9 cellular contexts compared by ENCODE assay signal in genomic region chr11:43735931-43736330, GRCh38. TPM values are rescaled to one million over a fixed set of nuclear protein-coding genes. Genes with fewer than 3 reads are reported as not detected.
DNase-seq lines count a peak whose midpoint lies in the region; ATAC-seq and TF ChIP-seq lines count a peak whose summit lies in the region.
"Had no signal": no experiment of that assay in that cellular context is flagged by ENCODE, and none has a peak within 500 bp of the region (broad histone marks: within the 10 kb centered on the region; RNA-seq: fewer than 3 reads in every experiment).

No MANE protein-coding gene starts in this region.

- WGBS in mesodermal cell (ENCODE audit: insufficient coverage in 2 of 2), 2 experiments = 74 to 80% methylated on average over 2 to 5 of the region's 5 CpGs

- H3K4me3 ChIP-seq in mesodermal cell (ENCODE audit: extremely low read depth, insufficient read depth, low read length, poor library complexity, severe bottlenecking) (no peak overlapping the region), lower lobe of right lung (no peak overlapping the region)

- peak; percentile 49 for TF ChIP-seq CTCF in HFFc6 (IDR thresholded peaks at IDR 0.05)
- no peak for TF ChIP-seq CTCF in lower lobe of right lung (IDR thresholded peaks at IDR 0.05)

- no peaks in the 10 kb centered on the region for H3K9me3 Mint-ChIP-seq in HFFc6
- peaks cover 13% of the 10 kb centered on the region for H3K9me3 Mint-ChIP-seq in activated T-cell treated with anti-CD3 and anti-CD28 coated beads, Interleukin-2, amount 50 U/mL, for 4 hours

- no peaks in the 10 kb centered on the region; the same call in none of the 2 replicates for H3K27me3 Mint-ChIP-seq in HFFc6 (ENCODE audit: insufficient read depth)
- H3K27me3 Mint-ChIP-seq in activated T-cell treated with anti-CD3 and anti-CD28 coated beads, Interleukin-2, amount 50 U/mL, for 4 hours (ENCODE audit: low read depth) = no peaks in the 10 kb centered on the region

- no peaks in the 10 kb centered on the region for H3K9me3 ChIP-seq in mesodermal cell (ENCODE audit: control insufficient read depth, low read length)
- H3K9me3 ChIP-seq in lower lobe of right lung = no peaks in the 10 kb centered on the region

- peak overlapping the region; percentile 24 for H3K27ac ChIP-seq in mesodermal cell (ENCODE audit: low read depth, low read length, severe bottlenecking)
- H3K27ac ChIP-seq in lower lobe of right lung = no peak overlapping the region

- no peak for ATAC-seq in activated T-cell treated with anti-CD3 and anti-CD28 coated beads, Interleukin-2, amount 50 U/mL, for 4 hours
- ATAC-seq in lower lobe of right lung = no peak

- H3K36me3 Mint-ChIP-seq in HFFc6 (ENCODE audit: low read depth) = peaks cover 30% of the 10 kb centered on the region
- peaks cover 55% of the 10 kb centered on the region for H3K36me3 Mint-ChIP-seq in activated T-cell treated with anti-CD3 and anti-CD28 coated beads, Interleukin-2, amount 50 U/mL, for 4 hours (ENCODE audit: insufficient read depth)

- intact Hi-C loops in lower lobe of right lung (cut with DNase I) = no loop called here

- peak overlapping the region; percentile 85 for H3K27ac Mint-ChIP-seq in HFFc6

- H3K4me1 ChIP-seq in mesodermal cell (ENCODE audit: control insufficient read depth, insufficient read depth, low read length, poor library complexity, severe bottlenecking) (peaks cover 35% of the 10 kb centered on the region), lower lobe of right lung (peaks cover 31% of the 10 kb centered on the region)

- DNase-seq in AG08396 (ENCODE audit: low spot score) (peak; percentile 49), HFFc6 (peak; percentile 52), astrocyte of the hippocampus (ENCODE audit: low read depth, low spot score) (peak; percentile 74), NK-92 (lab: John Stamatoyannopoulos, UW; ENCODE audit: unreplicated experiment) (no peak), lower lobe of right lung (no peak)
- no peak for DNase-seq in activated naive CD4-positive, alpha-beta T cell treated with anti-CD3 and anti-CD28 coated beads, Interleukin-2, amount 50 U/mL, for 16 hours
- no peak for DNase-seq in activated T-cell treated with anti-CD3 and anti-CD28 coated beads, Interleukin-2, amount 50 U/mL, for 4 hours
- DNase-seq: activated CD4-positive, alpha-beta T cell treated with anti-CD3 and anti-CD28 coated beads for 1 hour had no signal

- H3K27me3 ChIP-seq in lower lobe of right lung (ENCODE audit: low read depth) = no peaks in the 10 kb centered on the region

- H3K4me1 Mint-ChIP-seq in HFFc6 (ENCODE audit: low read depth) = peaks cover 53% of the 10 kb centered on the region
- peaks cover 7% of the 10 kb centered on the region for H3K4me1 Mint-ChIP-seq in activated T-cell treated with anti-CD3 and anti-CD28 coated beads, Interleukin-2, amount 50 U/mL, for 4 hours (ENCODE audit: low read depth)

- peak overlapping the region; percentile 77 for H3K4me3 Mint-ChIP-seq in HFFc6
- no peak overlapping the region for H3K4me3 Mint-ChIP-seq in activated T-cell treated with anti-CD3 and anti-CD28 coated beads, Interleukin-2, amount 50 U/mL, for 4 hours

- H3K36me3 ChIP-seq in mesodermal cell (ENCODE audit: control insufficient read depth, insufficient read depth, low read length) (peaks cover 35% of the 10 kb centered on the region), lower lobe of right lung (no peaks in the 10 kb centered on the region)

RNA-seq across cellular contexts. Expression of gene HSD17B12, which starts 55.4 kb away (rescaled TPM):
- total RNA-seq in HFFc6 (2021; fragmentation: NEBNext Ultra II Directional; extraction: Animal tissue kit (Norgen Biotek cat#: 25700)) = 100 to 1,000 TPM in 3 of 6 experiments, 10 to 100 TPM in 3; 89.1 to 119 (median 99.0) TPM
- polyA plus RNA-seq in mesodermal cell (2013, experiment 1 of 2) = 147 TPM
- 147 TPM for polyA plus RNA-seq in mesodermal cell (2013, experiment 2 of 2)
- 10 to 100 TPM; 41.3 to 47.6 (median 47.4) TPM for total RNA-seq in activated T-cell treated with anti-CD3 and anti-CD28 coated beads, Interleukin-2, amount 50 U/mL, for 4 hours
- total RNA-seq in lower lobe of right lung = 101 TPM

Comparison
In these comparisons a context has a peak if more than half of its experiments do, and no peak if none do; other contexts are left out.
1. DNase-seq: peak in AG08396 (single experiment), HFFc6 (single experiment) and astrocyte of the hippocampus (single experiment); none in activated naive CD4-positive, alpha-beta T cell treated with anti-CD3 and anti-CD28 coated beads, Interleukin-2, amount 50 U/mL, for 16 hours (single experiment), NK-92 (single experiment), activated T-cell treated with anti-CD3 and anti-CD28 coated beads, Interleukin-2, amount 50 U/mL, for 4 hours (single experiment) and lower lobe of right lung (single experiment).